21 cellular contexts compared by ENCODE assay signal in genomic region chr1:30890502-30891222, GRCh38. TPM values are rescaled to one million over a fixed set of nuclear protein-coding genes. Genes with fewer than 3 reads are reported as not detected.
A peak's percentile ranks its signal among the peaks of the same experiment; 100 is the strongest.
DNase-seq lines count a peak whose midpoint lies in the region; ATAC-seq, FAIRE-seq and TF ChIP-seq lines count a peak whose summit lies in the region.
"Had no signal": no experiment of that assay in that cellular context is flagged by ENCODE, and none has a peak within 500 bp of the region (broad histone marks: within the 10 kb centered on the region; RNA-seq: fewer than 3 reads in every experiment).

No MANE protein-coding gene starts in this region.

- TF ChIP-seq POLR2A in IMR-90 (IDR thresholded peaks at IDR 0.05; ENCODE audit: low read depth, low read length) (no peak), K562 (conservative IDR thresholded peaks at IDR 0.05) (no peak)

- no peak overlapping the region for H2BK120ac ChIP-seq in IMR-90 (ENCODE audit: low read depth, low read length)

- no peak overlapping the region for H2AFZ ChIP-seq in IMR-90 (replicated peaks; ENCODE audit: low read length, poor library complexity)
- no peak overlapping the region for H2AFZ ChIP-seq in K562 (ENCODE audit: low read depth, low read length)

- no peak overlapping the region for H3K4me3 ChIP-seq in IMR-90 (ENCODE audit: insufficient read depth, low read depth, low read length)
- no peak overlapping the region for H3K4me3 ChIP-seq in K562
- H3K4me3 ChIP-seq in liver (ENCODE audit: low read depth in 1 of 3, low read length in 3 of 3), result no peak overlapping the region
- H3K4me3 ChIP-seq in stomach smooth muscle (ENCODE audit: low read length in 2 of 2), result no peak overlapping the region
- H3K4me3 ChIP-seq: BLaER1 treated with 17β-estradiol and CSF1 and Interleukin-3, amounts not matched to agents 10 nM and 100 nM had no signal

- no peak for DNase-seq in IMR-90
- no peak for DNase-seq in K562 (ENCODE audit: extremely low read depth in 1 of 4, low spot score in 3 of 4)
- DNase-seq in foreskin melanocyte, result no peak
- DNase-seq in NCI-H1417 treated with DMSO at 0.1 percent for 48 hours (lab: John Stamatoyannopoulos, UW), result no peak
- no peak for DNase-seq in retina
- DNase-seq: CD8-positive, alpha-beta T cell; EL; GOT3; KG1; NCI-H187 treated with DMSO at 0.1 percent for 48 hours; NCI-H2227 treated with DMSO at 0.1 percent for 48 hours; NCI-H510A treated with DMSO at 0.1 percent for 48 hours; NCI-H774; SHP77 had no signal

- H4K8ac ChIP-seq in IMR-90 (ENCODE audit: low read depth in 2 of 2, low read length in 2 of 2), result no peak overlapping the region

- no peak overlapping the region for H2AK9ac ChIP-seq in IMR-90 (replicated peaks; ENCODE audit: low read depth, low read length, poor library complexity)

- POLR2A ChIA-PET in IMR-90 (lab: Charles Lee; ENCODE audit: unreplicated experiment) (no interaction called here), K562 (lab: Yijun Ruan, JAX) (no interaction called here)

- 0 out of 3 replicates have a peak, but pooled peaks cover 7% of the 10 kb centered on the region for H3K79me2 ChIP-seq in K562 (ENCODE audit: control insufficient read depth, insufficient read depth, low read length)

- peaks cover 48% of the 10 kb centered on the region for H3K9me1 ChIP-seq in IMR-90 (ENCODE audit: insufficient read depth, low read length)
- H3K9me1 ChIP-seq in K562 (ENCODE audit: control insufficient read depth, insufficient read depth, low read length), result no peaks in the 10 kb centered on the region

- no peak overlapping the region for H3K14ac ChIP-seq in IMR-90 (replicated peaks; ENCODE audit: low read depth, low read length)

- H3K4ac ChIP-seq in IMR-90 (ENCODE audit: low read depth, low read length), result no peak overlapping the region

- H3K9ac ChIP-seq in IMR-90 (ENCODE audit: low read depth, low read length) (no peak overlapping the region), K562 (ENCODE audit: insufficient read depth in 1 of 2, low read depth in 2 of 2, low read length in 2 of 2) (peak overlapping the region in 1 of 2 experiments; percentile 18; a peak in 1 of 4 replicates), liver (ENCODE audit: low read depth in 1 of 2, low read length in 2 of 2) (no peak overlapping the region), stomach smooth muscle (ENCODE audit: low read length in 2 of 2) (no peak overlapping the region)

- no peak overlapping the region for H3K18ac ChIP-seq in IMR-90 (ENCODE audit: low read depth, low read length)

- no peak overlapping the region for H2BK20ac ChIP-seq in IMR-90 (ENCODE audit: low read depth, low read length)

- H2AK5ac ChIP-seq in IMR-90 (ENCODE audit: low read depth, low read length), result peak overlapping the region; percentile 13; the same call in 1 of the 2 replicates

- no peak overlapping the region for H3K23ac ChIP-seq in IMR-90 (ENCODE audit: low read depth, low read length)

- peaks cover 51 to 94% of the 10 kb centered on the region in 2 experiments for H3K79me1 ChIP-seq in IMR-90 (ENCODE audit: low read depth in 1 of 2, low read length in 2 of 2)

- no peaks in the 10 kb centered on the region for H3K9me3 ChIP-seq in IMR-90 (ENCODE audit: control insufficient read depth, insufficient read depth, low read length)
- H3K9me3 ChIP-seq in K562 (replicated peaks; ENCODE audit: control insufficient read depth, insufficient read depth, low read depth, low read length), result no peaks in the 10 kb centered on the region; the same call in 1 of the 2 replicates
- no peaks in the 10 kb centered on the region for H3K9me3 ChIP-seq in liver (ENCODE audit: control insufficient read depth in 4 of 4, low read length in 3 of 4)
- no peaks in the 10 kb centered on the region for H3K9me3 ChIP-seq in stomach smooth muscle (ENCODE audit: control insufficient read depth in 2 of 2, low read length in 2 of 2)
- H3K9me3 ChIP-seq: BLaER1 treated with 17β-estradiol and CSF1 and Interleukin-3, amounts not matched to agents 10 nM and 100 nM had no signal

- WGBS in IMR-90 (ENCODE audit: extremely low coverage in 2 of 2, insufficient read length in 1 of 2), 2 experiments, result no CpG with 5 or more reads among the region's 10 CpGs
- WGBS in K562 (ENCODE audit: insufficient coverage, low coverage, missing lambda C conversion rate), result 67% methylated on average over 10 of the region's 10 CpGs
- 74% methylated on average over 10 of the region's 10 CpGs for WGBS in liver

- FAIRE-seq in K562 (lab: Jason Lieb, UNC), result no peak
- FAIRE-seq: GM12892, GM18507, RCC 7860 had no signal

- BruUV-seq in IMR-90 (replicated peaks; lab: Mats Ljungman, UMichigan), result no TSS peak
- no TSS peak for BruUV-seq in K562 (replicated peaks; lab: Mats Ljungman, UMichigan)

- in situ Hi-C loops in IMR-90 (cut with MboI; ENCODE audit: low sequenced_read_pairs) (no loop called here), K562 (cut with MboI) (no loop called here)

- ATAC-seq in IMR-90 (ENCODE audit: low read depth) (no peak), K562 (no peak)
- ATAC-seq: CD8-positive, alpha-beta T cell had no signal

- H3K27me3 ChIP-seq in IMR-90 (ENCODE audit: control insufficient read depth, insufficient read depth, low read length) (no peaks in the 10 kb centered on the region), K562 (ENCODE audit: control insufficient read depth in 2 of 2, insufficient read depth in 2 of 2, low read length in 2 of 2) (no peaks in the 10 kb centered on the region), liver (ENCODE audit: control insufficient read depth in 4 of 4, insufficient read depth in 4 of 4, low read length in 3 of 4) (no peaks in the 10 kb centered on the region), stomach smooth muscle (ENCODE audit: control insufficient read depth in 1 of 2, insufficient read depth in 2 of 2, low read length in 2 of 2) (no peaks in the 10 kb centered on the region)

- TF ChIP-seq EP300 in K562 (IDR thresholded peaks at IDR 0.05; ENCODE audit: low read length), result no peak

- TF ChIP-seq RAD21 in IMR-90 (IDR thresholded peaks at IDR 0.05; ENCODE audit: low read length) (no peak), K562 (CRISPR knock-in tag; conservative IDR thresholded peaks at IDR 0.05 in 1 of 2, IDR thresholded peaks at IDR 0.05 in 1 of 2) (no peak), liver (IDR thresholded peaks at IDR 0.05) (no peak)

- intact Hi-C loops in IMR-90 (cut with micrococcal nuclease), result no loop called here
- intact Hi-C loops in K562 (cut with micrococcal nuclease), result no loop called here

- no peak overlapping the region for H4K91ac ChIP-seq in IMR-90 (ENCODE audit: insufficient read depth, low read depth, low read length)

- no peak overlapping the region for H3K4me2 ChIP-seq in IMR-90 (ENCODE audit: low read depth, low read length)
- H3K4me2 ChIP-seq in K562 (ENCODE audit: insufficient read depth, low read length), result no peak overlapping the region

- peaks cover 53% of the 10 kb centered on the region for H3K4me1 ChIP-seq in IMR-90 (ENCODE audit: control insufficient read depth, insufficient read depth, low read length)
- peaks cover 51 to 59% of the 10 kb centered on the region in 2 experiments for H3K4me1 ChIP-seq in K562 (replicated peaks in 1 of 2; ENCODE audit: control insufficient read depth in 2 of 2, insufficient read depth in 2 of 2, low read length in 2 of 2)
- peaks cover 0 to 5% (median 4%) of the 10 kb centered on the region in 4 donors for H3K4me1 ChIP-seq in liver (ENCODE audit: control insufficient read depth in 4 of 4, insufficient read depth in 4 of 4, low read length in 3 of 4)
- peaks cover 92% of the 10 kb centered on the region for H3K4me1 ChIP-seq in stomach smooth muscle (ENCODE audit: control insufficient read depth, insufficient read depth, low read length)

- H4K20me1 ChIP-seq in IMR-90 (ENCODE audit: insufficient read depth, low read length) (peaks cover 86% of the 10 kb centered on the region), K562 (replicated peaks; ENCODE audit: control insufficient read depth, insufficient read depth, low read length) (no peaks in the 10 kb centered on the region; the same call in 1 of the 2 replicates)

- CTCF ChIA-PET in IMR-90 (lab: Yijun Ruan, JAX), result interaction anchor here (1.2 kb wide), 1 partner anchor 88 kb away, joined by 4 read pairs; no protein-coding TSS in a partner anchor
- CTCF ChIA-PET in K562 (lab: Yijun Ruan, JAX; ENCODE audit: low intra/inter-chr PET ratio), result no interaction called here

- H2BK15ac ChIP-seq in IMR-90 (ENCODE audit: low read depth, low read length), result no peak overlapping the region

- no peak overlapping the region for H3K27ac ChIP-seq in IMR-90 (ENCODE audit: insufficient read depth, low read length)
- H3K27ac ChIP-seq in K562 (ENCODE audit: extremely low read depth, low read depth, low read length), result no peak overlapping the region
- H3K27ac ChIP-seq in liver (ENCODE audit: low read depth in 1 of 2, low read length in 2 of 2), result no peak overlapping the region
- peak overlapping the region; percentile 73 for H3K27ac ChIP-seq in stomach smooth muscle (ENCODE audit: low read length)
- H3K27ac ChIP-seq: BLaER1 treated with 17β-estradiol and CSF1 and Interleukin-3, amounts not matched to agents 10 nM and 100 nM had no signal

- H4K5ac ChIP-seq in IMR-90 (ENCODE audit: low read depth, low read length), result no peak overlapping the region

- no peak overlapping the region for H3K56ac ChIP-seq in IMR-90 (ENCODE audit: extremely low read depth, insufficient read depth, low read length)

- no peaks in the 10 kb centered on the region; the same call in 1 of the 2 replicates for H3K36me3 ChIP-seq in IMR-90 (ENCODE audit: control insufficient read depth, insufficient read depth, low read length)
- peaks cover 3% of the 10 kb centered on the region; the same call in 1 of the 3 replicates for H3K36me3 ChIP-seq in K562 (ENCODE audit: control insufficient read depth, insufficient read depth, low read length)
- no peaks in the 10 kb centered on the region for H3K36me3 ChIP-seq in liver (ENCODE audit: control insufficient read depth in 4 of 4, insufficient read depth in 3 of 4, low read depth in 1 of 4, low read length in 3 of 4)
- peaks cover 0 to 5% of the 10 kb centered on the region in 2 donors for H3K36me3 ChIP-seq in stomach smooth muscle (ENCODE audit: control insufficient read depth in 2 of 2, insufficient read depth in 2 of 2, low read length in 2 of 2)

- TF ChIP-seq CTCF in IMR-90 (conservative IDR thresholded peaks at IDR 0.05; ENCODE audit: low read depth, low read length) (no peak), K562 (IDR thresholded peaks at IDR 0.05 in 2 of 3, conservative IDR thresholded peaks at IDR 0.05 in 1 of 3; ENCODE audit: insufficient read depth in 2 of 3, low read depth in 1 of 3, low read length in 3 of 3) (no peak), liver (IDR thresholded peaks at IDR 0.05; ENCODE audit: low read depth, low read length, missing input control) (no peak)

- no peak overlapping the region for H2BK5ac ChIP-seq in IMR-90 (ENCODE audit: low read depth, low read length, poor library complexity, severe bottlenecking)

- dilution Hi-C loops in IMR-90 (cut with HindIII; ENCODE audit: low sequenced_read_pairs, unreplicated experiment), result no loop called here

RNA-seq across cellular contexts. Expression of gene SDC3, which starts 17.9 kb away (rescaled TPM):
- 13.1 and 14.2 TPM in 2 replicates for total RNA-seq in IMR-90 (2012; rRNA removed)
- 71.5 and 75.7 TPM in 2 replicates for polyA plus RNA-seq in IMR-90 (2012; rRNA removed)
- 47.3 and 81.5 TPM in 2 replicates for polyA plus RNA-seq in IMR-90 (2012; cell fraction: cytosol; rRNA removed)
- polyA plus RNA-seq in IMR-90 (2012; cell fraction: nucleus; rRNA removed; ENCODE audit: low replicate concordance), result 36.2 and 50.9 TPM in 2 replicates
- total RNA-seq in K562 (2011; cell fraction: chromatin; rRNA removed; ENCODE audit: low replicate concordance), result 13.1 and 24.6 TPM in 2 replicates
- total RNA-seq in K562 (2011; cell fraction: nucleolus; rRNA removed), result 24.0 and 32.2 TPM in 2 replicates
- total RNA-seq in K562 (2011; cell fraction: nucleoplasm; rRNA removed), result 29.8 and 31.2 TPM in 2 replicates
- total RNA-seq in K562 (2014; rRNA removed), result 12.1 and 20.7 TPM in 2 replicates
- 8.6 and 9.0 TPM in 2 replicates for total RNA-seq in K562 (2014; rRNA removed; fragmentation: Illumina TruSeq; extraction: Trizol)
- 17.6 and 18.3 TPM in 2 replicates for total RNA-seq in K562 (2015; rRNA removed; fragmentation: Illumina TruSeq; extraction: Trizol)
- 39.4 and 44.1 TPM in 2 replicates for total RNA-seq in K562 (2021)
- polyA plus RNA-seq in K562 (2011; rRNA removed), result 6.5 and 8.9 TPM in 2 replicates
- 8.4 and 12.2 TPM in 2 replicates for polyA plus RNA-seq in K562 (2011; cell fraction: cytosol; rRNA removed)
- 15.0 and 19.6 TPM in 2 replicates for polyA plus RNA-seq in K562 (2011; cell fraction: nucleus; rRNA removed)
- 39.4 and 99.6 TPM in 2 replicates for polyA plus RNA-seq in K562 (2012)
- polyA plus RNA-seq in K562 (2014; fragmentation: Illumina TruSeq; extraction: Trizol), result 30.5 and 39.3 TPM in 2 replicates
- under 1 TPM; 0.38 to 0.56 TPM for polyA plus RNA-seq in K562 (2014; fragmentation: Nextera tagmentation; extraction: Ambion mirVana)
- polyA plus RNA-seq in K562 (2014; rRNA removed), result 20.4 and 24.5 TPM in 2 replicates
- 4.6 and 6.4 TPM in 2 replicates for polyA minus RNA-seq in K562 (2011; rRNA and poly(A)+ RNA removed)
- polyA minus RNA-seq in K562 (2011; cell fraction: cytosol; rRNA and poly(A)+ RNA removed), result 12.1 and 19.4 TPM in 2 replicates
- 3.4 and 3.8 TPM in 2 replicates for polyA minus RNA-seq in K562 (2011; cell fraction: nucleus; rRNA and poly(A)+ RNA removed)
- total RNA-seq in liver, result 10 to 100 TPM; 14.0 to 27.5 TPM
- 10 to 100 TPM in 1 of 2 donors, 1 to 10 TPM in 1; 3.3 to 19.2 TPM for polyA plus RNA-seq in liver
- total RNA-seq: CD8-positive, alpha-beta T cell; OCI-LY7 had no signal
